ENCODE assay signal across 19 cellular contexts in genomic region chr2:26718949-26719686, GRCh38. TPM values are rescaled to one million over a fixed set of nuclear protein-coding genes. Genes with fewer than 3 reads are reported as not detected.
A peak's percentile ranks its signal among the peaks of the same experiment; 100 is the strongest.
DNase-seq lines count a peak whose midpoint lies in the region; ATAC-seq and TF ChIP-seq lines count a peak whose summit lies in the region.
"Had no signal": no experiment of that assay in that cellular context is flagged by ENCODE, and none has a peak within 500 bp of the region (broad histone marks: within the 10 kb centered on the region; RNA-seq: fewer than 3 reads in every experiment).

No MANE protein-coding gene starts in this region.

- H3K27me3 ChIP-seq in right cardiac atrium (ENCODE audit: control insufficient read depth, insufficient read depth) (no peaks in the 10 kb centered on the region), hepatocyte (no peaks in the 10 kb centered on the region), prostate gland (replicated peaks; ENCODE audit: insufficient read depth) (no peaks in the 10 kb centered on the region)
- H3K27me3 ChIP-seq: BLaER1 treated with 17β-estradiol and CSF1 and Interleukin-3, amounts not matched to agents 10 nM and 100 nM had no signal

- intact Hi-C loops in right cardiac atrium (cut with DNase I) = no loop called here
- intact Hi-C loops in left cardiac atrium (cut with DNase I) = no loop called here
- intact Hi-C loops in prostate gland (cut with DNase I) = no loop called here
- intact Hi-C loops in sciatic nerve (cut with DNase I) = no loop called here

- H3K4me3 ChIP-seq in right cardiac atrium (ENCODE audit: low read length) (no peak overlapping the region), hepatocyte (no peak overlapping the region), prostate gland (no peak overlapping the region)
- H3K4me3 ChIP-seq: BLaER1 treated with 17β-estradiol and CSF1 and Interleukin-3, amounts not matched to agents 10 nM and 100 nM; GM23248 had no signal

- no peaks in the 10 kb centered on the region for H4K20me1 ChIP-seq in hepatocyte (ENCODE audit: insufficient read depth, poor library complexity, severe bottlenecking)
- H4K20me1 ChIP-seq: BLaER1 treated with 17β-estradiol and CSF1 and Interleukin-3, amounts not matched to agents 10 nM and 100 nM had no signal

- H3K79me2 ChIP-seq in hepatocyte = no peaks in the 10 kb centered on the region

- DNase-seq in right cardiac atrium (no peak), left cardiac atrium (no peak), hepatocyte (ENCODE audit: low spot score) (no peak), prostate gland (ENCODE audit: low spot score) (no peak), sciatic nerve (ENCODE audit: low spot score) (no peak), cerebellar nuclear complex (lab: John Stamatoyannopoulos, UW) (no peak), activated gamma-delta T cell (lab: John Stamatoyannopoulos, UW) (no peak)
- DNase-seq: GF-D8, GM23248, HCEC 1CT, KG1, NCI-H1436, NCI-H2029, NCI-H2171, NCI-H748 treated with DMSO at 0.1 percent for 48 hours, OCI-M1, RPMI8226 had no signal

- peak overlapping the region; percentile 52 for H3K27ac ChIP-seq in right cardiac atrium (ENCODE audit: low read length)
- H3K27ac ChIP-seq in hepatocyte = peak overlapping the region; percentile 87
- peak overlapping the region; percentile 48 for H3K27ac ChIP-seq in prostate gland
- H3K27ac ChIP-seq: GM23248 had no signal

- H3K4me1 ChIP-seq in right cardiac atrium (ENCODE audit: control insufficient read depth, insufficient read depth, low read length) (peaks cover 33% of the 10 kb centered on the region), hepatocyte (ENCODE audit: insufficient read depth) (peaks cover 31% of the 10 kb centered on the region), prostate gland (replicated peaks) (peaks cover 15% of the 10 kb centered on the region)

- no peaks in the 10 kb centered on the region for H3K36me3 ChIP-seq in hepatocyte (replicated peaks; ENCODE audit: insufficient read depth, low read depth)
- H3K36me3 ChIP-seq in prostate gland = no peaks in the 10 kb centered on the region
- H3K36me3 ChIP-seq: BLaER1 treated with 17β-estradiol and CSF1 and Interleukin-3, amounts not matched to agents 10 nM and 100 nM had no signal

- ATAC-seq in right cardiac atrium = no peak
- ATAC-seq in left cardiac atrium = no peak
- ATAC-seq in sciatic nerve = no peak
- ATAC-seq in HG02840 (IDR thresholded peaks at IDR 0.05; ENCODE audit: low FRiP score, unreplicated experiment) = no peak

- no peaks in the 10 kb centered on the region for H3K9me3 ChIP-seq in right cardiac atrium (ENCODE audit: control insufficient read depth, low read length)
- no peaks in the 10 kb centered on the region for H3K9me3 ChIP-seq in hepatocyte (ENCODE audit: low read depth)
- H3K9me3 ChIP-seq in prostate gland = no peaks in the 10 kb centered on the region
- H3K9me3 ChIP-seq: BLaER1 treated with 17β-estradiol and CSF1 and Interleukin-3, amounts not matched to agents 10 nM and 100 nM had no signal

- WGBS in right cardiac atrium = 81% methylated on average over 6 of the region's 6 CpGs
- 72% methylated on average over 6 of the region's 6 CpGs for WGBS in hepatocyte (ENCODE audit: low lambda C conversion rate, missing lambda C conversion rate)
- 54% methylated on average over 6 of the region's 6 CpGs for WGBS in prostate gland

- H3K4me2 ChIP-seq in hepatocyte = no peak overlapping the region

- no peaks in the 10 kb centered on the region for H3K9me2 ChIP-seq in hepatocyte (replicated peaks; ENCODE audit: insufficient read depth)

- no peak for TF ChIP-seq POLR2A in prostate gland (IDR thresholded peaks at IDR 0.05)

- no peak overlapping the region for H2AFZ ChIP-seq in hepatocyte
- H2AFZ ChIP-seq: GM23248 had no signal

- TF ChIP-seq CTCF in hepatocyte (IDR thresholded peaks at IDR 0.05; ENCODE audit: poor library complexity) = no peak
- no peak for TF ChIP-seq CTCF in prostate gland (IDR thresholded peaks at IDR 0.05)

RNA-seq across cellular contexts. Expression of gene KCNK3, which starts 26.6 kb away (rescaled TPM):
- total RNA-seq in right cardiac atrium (10 to 100 TPM; 25.6 to 36.6 (median 28.2) TPM), left cardiac atrium (10 to 100 TPM; 30.9 to 35.4 TPM), hepatocyte (9.4 and 10.5 TPM in 2 replicates), prostate gland (10 to 100 TPM; 11.1 to 14.5 TPM), sciatic nerve (0.53 TPM)
- polyA plus RNA-seq in right cardiac atrium (29.3 TPM), hepatocyte (8.2 and 9.0 TPM in 2 replicates)
- total RNA-seq: GM23248 had no signal
- polyA plus RNA-seq: GM23248 had no signal

RNA-seq across cellular contexts. Expression of gene SLC35F6, which starts 45.0 kb away (rescaled TPM):
- 10 to 100 TPM; 22.0 to 34.3 (median 26.5) TPM for total RNA-seq in right cardiac atrium
- 18.8 TPM for polyA plus RNA-seq in right cardiac atrium
- 10 to 100 TPM; 26.4 to 35.5 TPM for total RNA-seq in left cardiac atrium
- total RNA-seq in hepatocyte = 30.2 and 40.7 TPM in 2 replicates
- polyA plus RNA-seq in hepatocyte = 16.6 and 18.3 TPM in 2 replicates
- total RNA-seq in prostate gland = 10 to 100 TPM; 56.6 to 58.6 TPM
- total RNA-seq in sciatic nerve = 27.6 TPM
